Comparison of ENCODE assay signal across 11 cellular contexts in genomic region chr9:107738789-107739188, GRCh38.
DNase-seq lines count a peak whose midpoint lies in the region; ATAC-seq, FAIRE-seq and TF ChIP-seq lines count a peak whose summit lies in the region.
"Had no signal": no experiment of that assay in that cellular context is flagged by ENCODE, and none has a peak within 500 bp of the region (broad histone marks: within the 10 kb centered on the region; RNA-seq: fewer than 3 reads in every experiment).

No MANE protein-coding gene starts in this region.

- peak overlapping the region; percentile 79 for H3K9ac ChIP-seq in keratinocyte (ENCODE audit: control insufficient read depth, extremely low read depth, insufficient read depth, low read length)

- H3K36me3 ChIP-seq in adrenal gland (replicated peaks in 1 of 2) (no peaks in the 10 kb centered on the region), keratinocyte (ENCODE audit: control insufficient read depth in 2 of 2, extremely low read depth in 1 of 2, insufficient read depth in 2 of 2, low read length in 2 of 2) (no peaks in the 10 kb centered on the region), stomach (no peaks in the 10 kb centered on the region)

- WGBS in adrenal gland, 4 donors: 30 to 76% (median 50%) methylated on average over 2 of the region's 2 CpGs
- 82 to 98% (median 92%) methylated on average over 2 of the region's 2 CpGs for WGBS in stomach, 5 donors

- H3K9me3 ChIP-seq in adrenal gland (replicated peaks in 1 of 3) (no peaks in the 10 kb centered on the region), keratinocyte (ENCODE audit: control insufficient read depth, low read depth, low read length) (no peaks in the 10 kb centered on the region), stomach (no peaks in the 10 kb centered on the region)

- peak overlapping the region in 1 of 2 donors; percentile 33 for H3K27ac Mint-ChIP-seq in stimulated activated naive CD8-positive, alpha-beta T cell treated with anti-CD3 and anti-CD28 coated beads, Interleukin-15, amount 100 ng/mL, for 72 hours
- H3K27ac Mint-ChIP-seq: activated naive CD4-positive, alpha-beta T cell treated with anti-CD3 and anti-CD28 coated beads, Interleukin-2, amount 50 U/mL, for 24 hours; IgD-negative memory B cell had no signal

- no peak for TF ChIP-seq EP300 in stomach (IDR thresholded peaks at IDR 0.05)

- no peaks in the 10 kb centered on the region for H3K79me2 ChIP-seq in keratinocyte (ENCODE audit: control insufficient read depth, insufficient read depth, low read length)

- dilution Hi-C loops in keratinocyte (cut with MboI; ENCODE audit: extremely low pct_ligation_motif_present, low sequenced_read_pairs): no loop called here

- H3K4me3 Mint-ChIP-seq in stimulated activated naive CD8-positive, alpha-beta T cell treated with anti-CD3 and anti-CD28 coated beads, Interleukin-15, amount 100 ng/mL, for 72 hours: no peak overlapping the region
- H3K4me3 Mint-ChIP-seq: activated naive CD4-positive, alpha-beta T cell treated with anti-CD3 and anti-CD28 coated beads, Interleukin-2, amount 50 U/mL, for 24 hours; IgD-negative memory B cell had no signal

- DNase-seq in HCEC 1CT (peak; percentile 41), adrenal gland (peak in 3 of 7 donors; percentile 55 to 63 (median 62)), keratinocyte (ENCODE audit: low read depth, low spot score) (peak; percentile 46), stomach (no peak), NCI-H226 (no peak), middle frontal gyrus (ENCODE audit: extremely low spot score, low spot score) (no peak)
- no peak for DNase-seq in stimulated activated naive CD8-positive, alpha-beta T cell treated with anti-CD3 and anti-CD28 coated beads, Interleukin-15, amount 100 ng/mL, for 72 hours
- DNase-seq: effector memory CD4-positive, alpha-beta T cell had no signal

- no peaks in the 10 kb centered on the region for H3K4me1 Mint-ChIP-seq in stimulated activated naive CD8-positive, alpha-beta T cell treated with anti-CD3 and anti-CD28 coated beads, Interleukin-15, amount 100 ng/mL, for 72 hours
- H3K4me1 Mint-ChIP-seq: activated naive CD4-positive, alpha-beta T cell treated with anti-CD3 and anti-CD28 coated beads, Interleukin-2, amount 50 U/mL, for 24 hours; IgD-negative memory B cell had no signal

- TF ChIP-seq CTCF in adrenal gland (IDR thresholded peaks at IDR 0.05): peak in 1 of 6 experiments; percentile 3
- TF ChIP-seq CTCF in keratinocyte (optimal IDR thresholded peaks at IDR 0.05 in 1 of 3, IDR thresholded peaks at IDR 0.05 in 1 of 3, conservative IDR thresholded peaks at IDR 0.05 in 1 of 3; ENCODE audit: extremely low read depth in 1 of 3, insufficient read depth in 2 of 3, low read length in 3 of 3): no peak
- no peak for TF ChIP-seq CTCF in stomach (IDR thresholded peaks at IDR 0.05)

- peak overlapping the region; percentile 75 for H3K4me2 ChIP-seq in keratinocyte (ENCODE audit: control insufficient read depth, extremely low read depth, insufficient read depth, low read depth, low read length)

- ATAC-seq in HG03378 (IDR thresholded peaks at IDR 0.05; ENCODE audit: unreplicated experiment): no peak
- no peak for ATAC-seq in stimulated activated naive CD8-positive, alpha-beta T cell treated with anti-CD3 and anti-CD28 coated beads, Interleukin-15, amount 100 ng/mL, for 72 hours

- peak overlapping the region; percentile 51 for H2AFZ ChIP-seq in keratinocyte (ENCODE audit: control insufficient read depth, low read length)

- peak overlapping the region; percentile 75 to 98 (median 92) for H3K27ac ChIP-seq in adrenal gland
- peak overlapping the region; percentile 98 for H3K27ac ChIP-seq in keratinocyte (ENCODE audit: control insufficient read depth, insufficient read depth, low read length)
- peak overlapping the region in 4 of 5 donors; percentile 56 to 70 (median 64) for H3K27ac ChIP-seq in stomach

- no peaks in the 10 kb centered on the region for H3K27me3 ChIP-seq in adrenal gland
- H3K27me3 ChIP-seq in keratinocyte (ENCODE audit: control insufficient read depth, extremely low read depth, insufficient read depth, low read length): no peaks in the 10 kb centered on the region
- H3K27me3 ChIP-seq in stomach: no peaks in the 10 kb centered on the region

- H3K4me1 ChIP-seq in adrenal gland (replicated peaks in 1 of 2) (peaks cover 36% of the 10 kb centered on the region in 2 donors), keratinocyte (ENCODE audit: control insufficient read depth, extremely low read depth, insufficient read depth, low read length) (peaks cover 46% of the 10 kb centered on the region), stomach (peaks cover 9 to 45% (median 30%) of the 10 kb centered on the region in 4 donors)

- H3K9me3 Mint-ChIP-seq in stimulated activated naive CD8-positive, alpha-beta T cell treated with anti-CD3 and anti-CD28 coated beads, Interleukin-15, amount 100 ng/mL, for 72 hours: no peaks in the 10 kb centered on the region
- H3K9me3 Mint-ChIP-seq: activated naive CD4-positive, alpha-beta T cell treated with anti-CD3 and anti-CD28 coated beads, Interleukin-2, amount 50 U/mL, for 24 hours; IgD-negative memory B cell had no signal

- intact Hi-C loops in adrenal gland (cut with DNase I): loop anchor here in 1 of 2 donors (10.0 kb wide), 1 partner anchor 94 kb away; no protein-coding TSS in a partner anchor
- intact Hi-C loops in stomach (cut with DNase I; ENCODE audit: low total_unique reads): loop anchor here (10.0 kb wide), 1 partner anchor 254 kb away; the partner anchor contains the start of gene KLF4

- no peak overlapping the region for H3K4me3 ChIP-seq in adrenal gland
- peak overlapping the region in 2 of 3 experiments; percentile 29 to 33 for H3K4me3 ChIP-seq in keratinocyte (ENCODE audit: control insufficient read depth in 2 of 3, extremely low read depth in 1 of 3, insufficient read depth in 2 of 3, low read depth in 1 of 3, low read length in 3 of 3)
- no peak overlapping the region for H3K4me3 ChIP-seq in stomach

- H3K27me3 Mint-ChIP-seq in stimulated activated naive CD8-positive, alpha-beta T cell treated with anti-CD3 and anti-CD28 coated beads, Interleukin-15, amount 100 ng/mL, for 72 hours: no peaks in the 10 kb centered on the region
- H3K27me3 Mint-ChIP-seq: activated naive CD4-positive, alpha-beta T cell treated with anti-CD3 and anti-CD28 coated beads, Interleukin-2, amount 50 U/mL, for 24 hours had no signal

- peaks cover 2% of the 10 kb centered on the region for H3K9me1 ChIP-seq in keratinocyte (ENCODE audit: control insufficient read depth, extremely low read depth, insufficient read depth, low read length)

- FAIRE-seq in keratinocyte (lab: Jason Lieb, UNC): peak; percentile 71

- H4K20me1 ChIP-seq in keratinocyte (ENCODE audit: control insufficient read depth, extremely low read depth, insufficient read depth, low read length): no peaks in the 10 kb centered on the region

- TF ChIP-seq POLR2A in adrenal gland (IDR thresholded peaks at IDR 0.05) (no peak), stomach (IDR thresholded peaks at IDR 0.05) (no peak)

Comparison
In these comparisons a context has a peak if more than half of its experiments do, and no peak if none do; other contexts are left out.
1. DNase-seq: peak in HCEC 1CT (single experiment) and keratinocyte (single experiment); none in stomach (single experiment), NCI-H226 (single experiment), middle frontal gyrus (single experiment) and stimulated activated naive CD8-positive, alpha-beta T cell treated with anti-CD3 and anti-CD28 coated beads, Interleukin-15, amount 100 ng/mL, for 72 hours (0 of 2).
2. H3K4me3 ChIP-seq: peak in keratinocyte (2 of 3); none in adrenal gland (0 of 4) and stomach (0 of 4).
3. Peak in every context shown above with its lines, with median percentiles within 50 percentile points of each other: H3K27ac ChIP-seq.